1 cellular context compared by ENCODE assay signal in the genomic region with DNA sequence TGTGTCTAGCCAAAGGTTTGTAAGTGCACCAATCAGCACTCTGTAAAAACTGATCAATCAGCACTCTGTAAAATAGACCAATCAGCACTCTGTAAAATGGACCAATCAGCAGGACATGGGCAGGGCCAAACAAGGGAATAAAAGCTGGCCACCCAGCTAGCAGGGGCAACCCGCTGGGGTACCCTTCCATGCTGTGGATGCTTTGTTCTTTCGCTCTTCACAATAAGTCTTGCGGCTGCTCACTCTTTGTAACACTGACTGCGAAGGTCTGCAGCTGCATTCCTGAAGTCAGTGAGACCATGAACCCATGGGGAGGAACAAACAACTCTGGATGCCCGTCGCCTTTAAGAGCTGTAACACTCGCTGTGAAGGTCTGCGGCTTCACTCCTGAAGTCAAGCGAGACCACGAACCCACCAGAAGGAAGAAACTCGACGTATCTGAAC.
TF ChIP-seq lines count a peak whose summit lies in the region.

No MANE protein-coding gene starts in this region.

TF ChIP-seq in K562, 482 proteins besides CTCF, POLR2A, EP300 and RAD21 (continued from another document):
- TF ChIP-seq, protein P1, sequence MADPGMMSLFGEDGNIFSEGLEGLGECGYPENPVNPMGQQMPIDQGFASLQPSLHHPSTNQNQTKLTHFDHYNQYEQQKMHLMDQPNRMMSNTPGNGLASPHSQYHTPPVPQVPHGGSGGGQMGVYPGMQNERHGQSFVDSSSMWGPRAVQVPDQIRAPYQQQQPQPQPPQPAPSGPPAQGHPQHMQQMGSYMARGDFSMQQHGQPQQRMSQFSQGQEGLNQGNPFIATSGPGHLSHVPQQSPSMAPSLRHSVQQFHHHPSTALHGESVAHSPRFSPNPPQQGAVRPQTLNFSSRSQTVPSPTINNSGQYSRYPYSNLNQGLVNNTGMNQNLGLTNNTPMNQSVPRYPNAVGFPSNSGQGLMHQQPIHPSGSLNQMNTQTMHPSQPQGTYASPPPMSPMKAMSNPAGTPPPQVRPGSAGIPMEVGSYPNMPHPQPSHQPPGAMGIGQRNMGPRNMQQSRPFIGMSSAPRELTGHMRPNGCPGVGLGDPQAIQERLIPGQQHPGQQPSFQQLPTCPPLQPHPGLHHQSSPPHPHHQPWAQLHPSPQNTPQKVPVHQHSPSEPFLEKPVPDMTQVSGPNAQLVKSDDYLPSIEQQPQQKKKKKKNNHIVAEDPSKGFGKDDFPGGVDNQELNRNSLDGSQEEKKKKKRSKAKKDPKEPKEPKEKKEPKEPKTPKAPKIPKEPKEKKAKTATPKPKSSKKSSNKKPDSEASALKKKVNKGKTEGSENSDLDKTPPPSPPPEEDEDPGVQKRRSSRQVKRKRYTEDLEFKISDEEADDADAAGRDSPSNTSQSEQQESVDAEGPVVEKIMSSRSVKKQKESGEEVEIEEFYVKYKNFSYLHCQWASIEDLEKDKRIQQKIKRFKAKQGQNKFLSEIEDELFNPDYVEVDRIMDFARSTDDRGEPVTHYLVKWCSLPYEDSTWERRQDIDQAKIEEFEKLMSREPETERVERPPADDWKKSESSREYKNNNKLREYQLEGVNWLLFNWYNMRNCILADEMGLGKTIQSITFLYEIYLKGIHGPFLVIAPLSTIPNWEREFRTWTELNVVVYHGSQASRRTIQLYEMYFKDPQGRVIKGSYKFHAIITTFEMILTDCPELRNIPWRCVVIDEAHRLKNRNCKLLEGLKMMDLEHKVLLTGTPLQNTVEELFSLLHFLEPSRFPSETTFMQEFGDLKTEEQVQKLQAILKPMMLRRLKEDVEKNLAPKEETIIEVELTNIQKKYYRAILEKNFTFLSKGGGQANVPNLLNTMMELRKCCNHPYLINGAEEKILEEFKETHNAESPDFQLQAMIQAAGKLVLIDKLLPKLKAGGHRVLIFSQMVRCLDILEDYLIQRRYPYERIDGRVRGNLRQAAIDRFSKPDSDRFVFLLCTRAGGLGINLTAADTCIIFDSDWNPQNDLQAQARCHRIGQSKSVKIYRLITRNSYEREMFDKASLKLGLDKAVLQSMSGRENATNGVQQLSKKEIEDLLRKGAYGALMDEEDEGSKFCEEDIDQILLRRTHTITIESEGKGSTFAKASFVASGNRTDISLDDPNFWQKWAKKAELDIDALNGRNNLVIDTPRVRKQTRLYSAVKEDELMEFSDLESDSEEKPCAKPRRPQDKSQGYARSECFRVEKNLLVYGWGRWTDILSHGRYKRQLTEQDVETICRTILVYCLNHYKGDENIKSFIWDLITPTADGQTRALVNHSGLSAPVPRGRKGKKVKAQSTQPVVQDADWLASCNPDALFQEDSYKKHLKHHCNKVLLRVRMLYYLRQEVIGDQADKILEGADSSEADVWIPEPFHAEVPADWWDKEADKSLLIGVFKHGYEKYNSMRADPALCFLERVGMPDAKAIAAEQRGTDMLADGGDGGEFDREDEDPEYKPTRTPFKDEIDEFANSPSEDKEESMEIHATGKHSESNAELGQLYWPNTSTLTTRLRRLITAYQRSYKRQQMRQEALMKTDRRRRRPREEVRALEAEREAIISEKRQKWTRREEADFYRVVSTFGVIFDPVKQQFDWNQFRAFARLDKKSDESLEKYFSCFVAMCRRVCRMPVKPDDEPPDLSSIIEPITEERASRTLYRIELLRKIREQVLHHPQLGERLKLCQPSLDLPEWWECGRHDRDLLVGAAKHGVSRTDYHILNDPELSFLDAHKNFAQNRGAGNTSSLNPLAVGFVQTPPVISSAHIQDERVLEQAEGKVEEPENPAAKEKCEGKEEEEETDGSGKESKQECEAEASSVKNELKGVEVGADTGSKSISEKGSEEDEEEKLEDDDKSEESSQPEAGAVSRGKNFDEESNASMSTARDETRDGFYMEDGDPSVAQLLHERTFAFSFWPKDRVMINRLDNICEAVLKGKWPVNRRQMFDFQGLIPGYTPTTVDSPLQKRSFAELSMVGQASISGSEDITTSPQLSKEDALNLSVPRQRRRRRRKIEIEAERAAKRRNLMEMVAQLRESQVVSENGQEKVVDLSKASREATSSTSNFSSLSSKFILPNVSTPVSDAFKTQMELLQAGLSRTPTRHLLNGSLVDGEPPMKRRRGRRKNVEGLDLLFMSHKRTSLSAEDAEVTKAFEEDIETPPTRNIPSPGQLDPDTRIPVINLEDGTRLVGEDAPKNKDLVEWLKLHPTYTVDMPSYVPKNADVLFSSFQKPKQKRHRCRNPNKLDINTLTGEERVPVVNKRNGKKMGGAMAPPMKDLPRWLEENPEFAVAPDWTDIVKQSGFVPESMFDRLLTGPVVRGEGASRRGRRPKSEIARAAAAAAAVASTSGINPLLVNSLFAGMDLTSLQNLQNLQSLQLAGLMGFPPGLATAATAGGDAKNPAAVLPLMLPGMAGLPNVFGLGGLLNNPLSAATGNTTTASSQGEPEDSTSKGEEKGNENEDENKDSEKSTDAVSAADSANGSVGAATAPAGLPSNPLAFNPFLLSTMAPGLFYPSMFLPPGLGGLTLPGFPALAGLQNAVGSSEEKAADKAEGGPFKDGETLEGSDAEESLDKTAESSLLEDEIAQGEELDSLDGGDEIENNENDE (IDR thresholded peaks at IDR 0.05; ENCODE audit: low read depth, low read length), result no peak
- TF ChIP-seq EHMT2 (IDR thresholded peaks at IDR 0.05), result no peak
- no peak for TF ChIP-seq ZNF324 (CRISPR knock-in tag; IDR thresholded peaks at IDR 0.05)
- TF ChIP-seq, protein P2, sequence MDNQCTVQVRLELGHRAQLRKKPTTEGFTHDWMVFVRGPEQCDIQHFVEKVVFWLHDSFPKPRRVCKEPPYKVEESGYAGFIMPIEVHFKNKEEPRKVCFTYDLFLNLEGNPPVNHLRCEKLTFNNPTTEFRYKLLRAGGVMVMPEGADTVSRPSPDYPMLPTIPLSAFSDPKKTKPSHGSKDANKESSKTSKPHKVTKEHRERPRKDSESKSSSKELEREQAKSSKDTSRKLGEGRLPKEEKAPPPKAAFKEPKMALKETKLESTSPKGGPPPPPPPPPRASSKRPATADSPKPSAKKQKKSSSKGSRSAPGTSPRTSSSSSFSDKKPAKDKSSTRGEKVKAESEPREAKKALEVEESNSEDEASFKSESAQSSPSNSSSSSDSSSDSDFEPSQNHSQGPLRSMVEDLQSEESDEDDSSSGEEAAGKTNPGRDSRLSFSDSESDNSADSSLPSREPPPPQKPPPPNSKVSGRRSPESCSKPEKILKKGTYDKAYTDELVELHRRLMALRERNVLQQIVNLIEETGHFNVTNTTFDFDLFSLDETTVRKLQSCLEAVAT (IDR thresholded peaks at IDR 0.05), result no peak
- no peak for TF ChIP-seq ZNF436 (CRISPR knock-in tag; IDR thresholded peaks at IDR 0.05)
